ENCODE assay signal across 1 cellular context in the genomic region with DNA sequence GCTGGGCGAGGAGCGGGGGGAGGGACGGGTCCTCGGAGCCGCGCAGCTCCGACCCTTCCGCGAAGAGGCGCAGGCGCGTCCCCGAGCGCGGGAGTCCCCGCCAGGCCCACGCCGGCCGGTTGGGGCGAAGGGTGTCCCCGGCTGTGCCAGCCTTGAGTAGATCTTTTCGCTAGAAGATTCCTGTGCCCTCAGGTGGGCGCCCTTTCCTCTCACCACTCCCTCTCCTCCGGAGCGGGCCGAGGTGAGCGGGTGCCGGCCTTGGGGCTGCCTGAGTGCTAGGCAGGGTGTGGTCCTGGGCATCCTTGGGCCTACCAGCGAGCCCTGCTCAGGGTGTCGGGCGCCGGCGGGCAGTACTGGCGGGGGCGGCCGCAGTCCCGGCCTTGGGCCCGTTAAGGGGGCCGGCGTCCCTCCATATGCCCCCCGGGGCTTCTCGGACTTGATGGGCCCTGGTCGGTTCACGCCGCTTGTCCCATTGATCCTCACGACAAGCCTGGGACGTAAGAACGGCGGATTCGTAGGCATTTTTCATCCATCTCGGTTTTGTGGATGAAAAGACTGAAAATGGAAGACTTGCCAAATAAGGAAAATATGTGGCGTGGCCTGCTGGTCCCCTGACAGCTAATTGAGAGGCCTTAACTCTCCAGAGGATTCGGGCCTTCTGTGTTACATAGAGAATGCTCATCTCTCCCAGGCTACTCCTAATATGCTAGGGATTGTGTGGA.
TF ChIP-seq lines count a peak whose summit lies in the region.

No MANE protein-coding gene starts in this region.

TF ChIP-seq in K562, 482 proteins besides CTCF, POLR2A, EP300 and RAD21 (continued from another document and continues in another):
- TF ChIP-seq, protein P1, sequence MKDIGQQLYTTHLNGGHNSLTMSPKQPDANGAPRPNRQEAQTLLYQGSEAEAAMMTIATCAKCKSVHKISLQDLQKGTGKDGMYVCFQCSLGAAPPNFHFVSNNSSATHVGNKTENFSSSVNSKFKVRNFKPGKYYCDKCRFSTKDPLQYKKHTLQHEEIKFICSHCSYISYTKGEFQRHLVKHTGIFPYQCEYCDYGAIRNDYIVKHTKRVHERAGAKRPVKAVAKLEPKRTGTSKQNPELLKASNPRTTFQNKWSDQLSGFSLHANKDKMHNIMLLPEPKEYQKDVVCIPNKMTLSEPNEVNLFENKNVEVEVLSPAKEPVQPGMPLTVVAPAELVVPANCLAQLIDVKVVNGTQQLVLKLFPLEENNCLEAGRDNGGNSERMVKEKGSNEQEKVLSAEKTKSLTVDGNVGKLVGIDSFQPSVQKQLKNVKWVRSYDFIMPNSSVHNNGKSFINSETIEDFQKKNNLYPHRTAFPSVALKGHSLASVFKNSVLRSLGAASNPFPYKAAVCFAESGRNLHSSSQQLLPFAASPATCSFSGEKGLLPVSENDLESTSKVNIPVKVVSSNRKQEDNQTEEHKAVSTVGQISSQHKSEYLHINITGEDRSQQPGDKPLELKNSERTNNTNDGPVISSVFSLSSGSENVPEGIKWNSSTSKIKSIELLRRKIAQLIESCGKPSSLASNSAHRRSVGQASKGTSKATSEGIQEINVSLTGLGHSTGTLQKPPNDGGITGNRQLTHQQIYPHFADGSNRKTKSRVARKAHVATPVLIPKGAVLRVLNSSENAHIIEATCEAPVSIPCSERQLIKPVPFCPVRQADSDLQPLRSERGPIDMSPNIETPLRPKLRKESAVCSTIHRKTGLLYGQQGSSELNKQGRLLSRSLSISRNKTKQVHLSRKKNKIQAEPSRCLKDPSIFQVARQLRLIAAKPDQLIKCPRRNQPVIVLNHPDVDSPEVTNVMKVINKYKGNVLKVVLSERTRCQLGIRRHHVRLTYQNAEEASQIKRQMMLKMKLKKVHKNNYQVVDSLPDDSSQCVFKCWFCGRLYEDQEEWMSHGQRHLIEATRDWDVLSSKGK (CRISPR knock-in tag; IDR thresholded peaks at IDR 0.05) = no peak
- TF ChIP-seq RBM34 (IDR thresholded peaks at IDR 0.05; ENCODE audit: borderline replicate concordance, insufficient read depth, low read length) (no peak), CBFA2T3 (IDR thresholded peaks at IDR 0.05) (no peak), YY1 (IDR thresholded peaks at IDR 0.05; ENCODE audit: borderline replicate concordance in 1 of 3, control insufficient read depth in 1 of 3, extremely low read depth in 1 of 3, insufficient read depth in 3 of 3, insufficient read length in 1 of 3, insufficient replicate concordance in 2 of 3, low read depth in 1 of 3, low read length in 2 of 3) (peak in 2 of 3 experiments; percentile 1 to 6), TEAD4 (IDR thresholded peaks at IDR 0.05; ENCODE audit: low read length) (no peak), TEAD4 (CRISPR knock-in tag; IDR thresholded peaks at IDR 0.05; ENCODE audit: borderline replicate concordance) (peak; percentile 1; the same call in 1 of the 2 replicates), TAF9B (IDR thresholded peaks at IDR 0.05; ENCODE audit: partially characterized antibody) (no peak), UBTF (IDR thresholded peaks at IDR 0.05; ENCODE audit: borderline replicate concordance in 1 of 2, low read depth in 2 of 2, low read length in 2 of 2) (peak; percentile 46 to 70; a peak in 1 of 4 replicates), PRMT5 (CRISPR knock-in tag; IDR thresholded peaks at IDR 0.05) (0 out of 2 replicates have a peak, but pooled peaks have one; percentile 72), ZNF282 (CRISPR knock-in tag; IDR thresholded peaks at IDR 0.05) (no peak), NKRF (IDR thresholded peaks at IDR 0.05; ENCODE audit: borderline replicate concordance) (peak; percentile 19; the same call in 1 of the 2 replicates), CBX3 (IDR thresholded peaks at IDR 0.05; ENCODE audit: borderline replicate concordance in 1 of 2, low read length in 2 of 2) (0 out of 3 replicates have a peak, but pooled peaks of 1 of the 2 experiments have one; percentile 3), ZNF589 (CRISPR knock-in tag; IDR thresholded peaks at IDR 0.05; ENCODE audit: low read depth) (peak; percentile 82; the same call in 1 of the 2 replicates), GATA2 (CRISPR knock-in tag; IDR thresholded peaks at IDR 0.05) (0 out of 2 replicates have a peak, but pooled peaks have one; percentile 11), CUX1 (CRISPR knock-in tag; IDR thresholded peaks at IDR 0.05) (no peak), MED1 (CRISPR knock-in tag; IDR thresholded peaks at IDR 0.05; ENCODE audit: borderline replicate concordance) (no peak), MTA3 (IDR thresholded peaks at IDR 0.05; ENCODE audit: borderline replicate concordance) (0 out of 2 replicates have a peak, but pooled peaks have one; percentile 32), CCNT2 (IDR thresholded peaks at IDR 0.05; ENCODE audit: borderline replicate concordance, extremely low read depth, insufficient read length, low read depth, low read length) (peak; percentile 62), CREB1 (IDR thresholded peaks at IDR 0.05) (no peak; the same call in 1 of the 2 replicates), CREB1 (CRISPR knock-in tag; IDR thresholded peaks at IDR 0.05) (peak; percentile 18; the same call in 1 of the 2 replicates), CHD1 (IDR thresholded peaks at IDR 0.05; ENCODE audit: low read length) (peak; percentile 72), E2F3 (CRISPR knock-in tag; IDR thresholded peaks at IDR 0.05) (peak; percentile 92; the same call in 1 of the 2 replicates), TEAD1 (CRISPR knock-in tag; IDR thresholded peaks at IDR 0.05) (0 out of 4 replicates have a peak, but pooled peaks of 1 of the 2 experiments have one; percentile 25), ETV5 (CRISPR knock-in tag; IDR thresholded peaks at IDR 0.05; ENCODE audit: low read depth) (peak; percentile 40; the same call in 1 of the 2 replicates), PHF8 (IDR thresholded peaks at IDR 0.05; ENCODE audit: borderline replicate concordance, low read length) (peak; percentile 40; the same call in 1 of the 2 replicates)
- TF ChIP-seq, protein P2, sequence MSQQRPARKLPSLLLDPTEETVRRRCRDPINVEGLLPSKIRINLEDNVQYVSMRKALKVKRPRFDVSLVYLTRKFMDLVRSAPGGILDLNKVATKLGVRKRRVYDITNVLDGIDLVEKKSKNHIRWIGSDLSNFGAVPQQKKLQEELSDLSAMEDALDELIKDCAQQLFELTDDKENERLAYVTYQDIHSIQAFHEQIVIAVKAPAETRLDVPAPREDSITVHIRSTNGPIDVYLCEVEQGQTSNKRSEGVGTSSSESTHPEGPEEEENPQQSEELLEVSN (IDR thresholded peaks at IDR 0.05; ENCODE audit: borderline replicate concordance in 1 of 2, extremely low read depth in 1 of 2, insufficient read depth in 1 of 2, insufficient read length in 1 of 2, low read depth in 1 of 2, low read length in 1 of 2, poor library complexity in 1 of 2, severe bottlenecking in 1 of 2) = peak; percentile 95 to 97
- TF ChIP-seq, protein P3, sequence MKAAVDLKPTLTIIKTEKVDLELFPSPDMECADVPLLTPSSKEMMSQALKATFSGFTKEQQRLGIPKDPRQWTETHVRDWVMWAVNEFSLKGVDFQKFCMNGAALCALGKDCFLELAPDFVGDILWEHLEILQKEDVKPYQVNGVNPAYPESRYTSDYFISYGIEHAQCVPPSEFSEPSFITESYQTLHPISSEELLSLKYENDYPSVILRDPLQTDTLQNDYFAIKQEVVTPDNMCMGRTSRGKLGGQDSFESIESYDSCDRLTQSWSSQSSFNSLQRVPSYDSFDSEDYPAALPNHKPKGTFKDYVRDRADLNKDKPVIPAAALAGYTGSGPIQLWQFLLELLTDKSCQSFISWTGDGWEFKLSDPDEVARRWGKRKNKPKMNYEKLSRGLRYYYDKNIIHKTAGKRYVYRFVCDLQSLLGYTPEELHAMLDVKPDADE (conservative IDR thresholded peaks at IDR 0.05; ENCODE audit: control insufficient read depth, low read depth, low read length) = 0 out of 2 replicates have a peak, but pooled peaks have one; percentile 32
- TF ChIP-seq, protein P4, sequence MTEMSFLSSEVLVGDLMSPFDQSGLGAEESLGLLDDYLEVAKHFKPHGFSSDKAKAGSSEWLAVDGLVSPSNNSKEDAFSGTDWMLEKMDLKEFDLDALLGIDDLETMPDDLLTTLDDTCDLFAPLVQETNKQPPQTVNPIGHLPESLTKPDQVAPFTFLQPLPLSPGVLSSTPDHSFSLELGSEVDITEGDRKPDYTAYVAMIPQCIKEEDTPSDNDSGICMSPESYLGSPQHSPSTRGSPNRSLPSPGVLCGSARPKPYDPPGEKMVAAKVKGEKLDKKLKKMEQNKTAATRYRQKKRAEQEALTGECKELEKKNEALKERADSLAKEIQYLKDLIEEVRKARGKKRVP (CRISPR knock-in tag; IDR thresholded peaks at IDR 0.05) = 0 out of 2 replicates have a peak, but pooled peaks have one; percentile 11
- TF ChIP-seq, protein P5, sequence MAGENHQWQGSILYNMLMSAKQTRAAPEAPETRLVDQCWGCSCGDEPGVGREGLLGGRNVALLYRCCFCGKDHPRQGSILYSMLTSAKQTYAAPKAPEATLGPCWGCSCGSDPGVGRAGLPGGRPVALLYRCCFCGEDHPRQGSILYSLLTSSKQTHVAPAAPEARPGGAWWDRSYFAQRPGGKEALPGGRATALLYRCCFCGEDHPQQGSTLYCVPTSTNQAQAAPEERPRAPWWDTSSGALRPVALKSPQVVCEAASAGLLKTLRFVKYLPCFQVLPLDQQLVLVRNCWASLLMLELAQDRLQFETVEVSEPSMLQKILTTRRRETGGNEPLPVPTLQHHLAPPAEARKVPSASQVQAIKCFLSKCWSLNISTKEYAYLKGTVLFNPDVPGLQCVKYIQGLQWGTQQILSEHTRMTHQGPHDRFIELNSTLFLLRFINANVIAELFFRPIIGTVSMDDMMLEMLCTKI (IDR thresholded peaks at IDR 0.05; ENCODE audit: partially characterized antibody) = no peak
- TF ChIP-seq, protein P6, sequence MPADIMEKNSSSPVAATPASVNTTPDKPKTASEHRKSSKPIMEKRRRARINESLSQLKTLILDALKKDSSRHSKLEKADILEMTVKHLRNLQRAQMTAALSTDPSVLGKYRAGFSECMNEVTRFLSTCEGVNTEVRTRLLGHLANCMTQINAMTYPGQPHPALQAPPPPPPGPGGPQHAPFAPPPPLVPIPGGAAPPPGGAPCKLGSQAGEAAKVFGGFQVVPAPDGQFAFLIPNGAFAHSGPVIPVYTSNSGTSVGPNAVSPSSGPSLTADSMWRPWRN (IDR thresholded peaks at IDR 0.05; ENCODE audit: low read depth) = no peak
